In the genomic region with DNA sequence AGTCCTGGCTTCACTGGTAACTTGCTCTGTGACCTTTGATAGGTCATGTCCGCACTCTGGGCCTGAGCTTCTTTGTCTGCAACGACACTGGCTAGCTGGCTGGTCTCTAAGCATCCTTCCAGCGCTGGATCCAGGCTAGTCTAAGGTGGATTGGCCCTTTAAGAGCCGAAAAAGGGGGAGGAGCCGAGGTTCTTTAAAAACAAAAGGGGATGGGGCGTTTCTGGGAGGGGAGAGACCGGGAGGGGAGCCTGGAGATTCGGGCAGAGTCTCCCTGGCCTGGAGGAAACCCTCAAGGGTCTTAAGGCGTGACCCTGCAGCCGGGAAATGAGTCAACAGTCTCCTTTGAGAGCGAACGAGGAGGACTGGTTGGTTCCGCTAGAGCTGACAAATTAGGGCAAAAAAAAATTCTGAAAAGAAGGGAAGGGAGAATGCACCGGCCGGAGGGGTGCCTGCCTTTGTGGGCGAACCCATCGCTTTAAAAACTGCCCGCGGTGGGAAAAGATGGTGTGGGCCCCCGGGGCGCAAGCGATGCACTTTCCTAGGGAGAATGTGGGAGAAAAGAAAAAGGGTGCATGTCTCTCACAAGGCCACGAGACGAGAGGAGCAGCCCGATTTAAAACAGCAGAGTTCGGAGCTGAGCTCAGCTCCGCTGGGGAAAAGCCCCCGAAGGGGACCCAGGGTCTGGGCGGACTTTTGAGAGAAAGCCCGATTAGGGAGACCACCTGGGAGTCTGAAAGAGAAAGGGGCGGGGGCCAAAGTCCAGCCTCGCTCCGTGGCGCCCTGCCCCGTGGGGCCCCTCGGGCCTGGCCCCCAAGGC, we compare ENCODE assay signal across 8 cellular contexts. TPM values are rescaled to one million over a fixed set of nuclear protein-coding genes. Genes with fewer than 3 reads are reported as not detected.
DNase-seq lines count a peak whose midpoint lies in the region; ATAC-seq and TF ChIP-seq lines count a peak whose summit lies in the region.

No MANE protein-coding gene starts in this region.

- H4K5ac ChIP-seq in mesendoderm (ENCODE audit: low read length): no peak overlapping the region

- peak overlapping the region; percentile 91 for H3K56ac ChIP-seq in mesendoderm (ENCODE audit: low read length)

- peaks cover 9% of the 10 kb centered on the region; the same call in 1 of the 2 replicates for H4K20me1 ChIP-seq in HCT116 (ENCODE audit: insufficient read depth)

- TSS peak; percentile 80 for BruUV-seq in HCT116 (replicated peaks; lab: Mats Ljungman, UMichigan)

- CTCF ChIA-PET in CD4-positive, alpha-beta T cell (lab: Charles Lee): interaction anchor here (0.7 to 1.7 kb wide), 8 partner anchors 12 to 385 kb away, joined by 3 to 9 read pairs (median 4); no protein-coding TSS in a partner anchor
- CTCF ChIA-PET in HCT116 (lab: Charles Lee): interaction anchor here (0.6 to 2.7 kb wide), 6 partner anchors 11 to 178 kb away, joined by 3 to 20 read pairs (median 4); no protein-coding TSS in a partner anchor

- H3K36me3 ChIP-seq in HCT116 (ENCODE audit: control insufficient read depth in 1 of 2, insufficient read depth in 2 of 2, low read length in 2 of 2) (peaks cover 0 to 4% of the 10 kb centered on the region in 2 experiments; a peak in 1 of 4 replicates), mesendoderm (ENCODE audit: control insufficient read depth, insufficient read depth, low read length) (no peaks in the 10 kb centered on the region)

- peak overlapping the region; percentile 97 for H3K4me3 Mint-ChIP-seq in CD4-positive, alpha-beta T cell

- H3K79me2 ChIP-seq in HCT116 (ENCODE audit: insufficient read depth, low read length) (peaks cover 21% of the 10 kb centered on the region), mesendoderm (ENCODE audit: control insufficient read depth, insufficient read depth, low read length) (peaks cover 29% of the 10 kb centered on the region)

- H2AFZ ChIP-seq in HCT116 (ENCODE audit: low read depth, low read length, poor library complexity, severe bottlenecking): no peak overlapping the region

- TF ChIP-seq POLR2A in HCT116 (IDR thresholded peaks at IDR 0.05; ENCODE audit: borderline replicate concordance, extremely low read depth, insufficient read depth, insufficient read length): no peak

- H3K4ac ChIP-seq in mesendoderm (ENCODE audit: low read depth, low read length): peak overlapping the region; percentile 82

- no CpG with 5 or more reads among the region's 36 CpGs for WGBS in mesendoderm (ENCODE audit: extremely low coverage, insufficient coverage, low lambda C conversion rate)

- peaks cover 10% of the 10 kb centered on the region for H3K27me3 ChIP-seq in CD4-positive, alpha-beta T cell (ENCODE audit: control insufficient read depth, insufficient read depth, low read length)
- H3K27me3 ChIP-seq in HCT116 (ENCODE audit: insufficient read depth, low read length): no peaks in the 10 kb centered on the region
- no peaks in the 10 kb centered on the region for H3K27me3 ChIP-seq in mesendoderm (ENCODE audit: insufficient read depth, low read length, poor library complexity)

- no peaks in the 10 kb centered on the region for H3K9me3 Mint-ChIP-seq in CD4-positive, alpha-beta T cell

- DNase-seq in CD4-positive, alpha-beta T cell: peak in 6 of 10 experiments; percentile 9 to 28 (median 12)
- DNase-seq in HCT116 (ENCODE audit: low read depth, low spot score) (peak; percentile 38), NCI-H526 treated with DMSO at 0.1 percent for 48 hours (lab: John Stamatoyannopoulos, UW) (peak; percentile 73), epithelial cell of prostate (ENCODE audit: low read depth, low spot score) (no peak), mesendoderm (peak; percentile 97)
- DNase-seq in activated CD8-positive, alpha-beta memory T cell treated with anti-CD3 and anti-CD28 coated beads for 24 hours: peak; percentile 73
- peak; percentile 16 for DNase-seq in stimulated activated naive CD4-positive, alpha-beta T cell treated with Interleukin-2 at 50 U/mL for 16 hours (lab: John Stamatoyannopoulos, UW)

- H3K4me3 ChIP-seq in HCT116 (replicated peaks in 1 of 2; ENCODE audit: low read depth in 1 of 2, low read length in 2 of 2) (peak overlapping the region; percentile 78 to 88), mesendoderm (ENCODE audit: low read length) (peak overlapping the region; percentile 86)

- no peak for TF ChIP-seq CTCF in CD4-positive, alpha-beta T cell (IDR thresholded peaks at IDR 0.05)
- TF ChIP-seq CTCF in HCT116 (IDR thresholded peaks at IDR 0.05 in 2 of 3, conservative IDR thresholded peaks at IDR 0.05 in 1 of 3; ENCODE audit: borderline replicate concordance in 1 of 3, insufficient read depth in 1 of 3, low read depth in 2 of 3, low read length in 2 of 3): no peak

- peak overlapping the region; percentile 97 for H3K18ac ChIP-seq in mesendoderm (ENCODE audit: low read length)

- no peak overlapping the region for H3K23ac ChIP-seq in mesendoderm (ENCODE audit: low read length)

- H3K4me1 ChIP-seq in HCT116 (ENCODE audit: control insufficient read depth in 1 of 2, insufficient read depth in 2 of 2, low read length in 2 of 2) (peaks cover 14 to 29% of the 10 kb centered on the region in 2 experiments), mesendoderm (ENCODE audit: control insufficient read depth, low read depth, low read length) (peaks cover 10% of the 10 kb centered on the region)

- H3K9ac ChIP-seq in HCT116 (ENCODE audit: low read length): peak overlapping the region; percentile 72
- H3K9ac ChIP-seq in mesendoderm (ENCODE audit: low read length): peak overlapping the region; percentile 89

- H2AK5ac ChIP-seq in mesendoderm (ENCODE audit: low read length): no peak overlapping the region

- H3K9me2 ChIP-seq in HCT116 (ENCODE audit: insufficient read depth): no peaks in the 10 kb centered on the region

- H3K79me1 ChIP-seq in mesendoderm (ENCODE audit: low read length): peaks cover 2% of the 10 kb centered on the region

- H3K27ac ChIP-seq in CD4-positive, alpha-beta T cell (ENCODE audit: low read depth, low read length): no peak overlapping the region
- H3K27ac ChIP-seq in HCT116 (ENCODE audit: low read depth, low read length) (peak overlapping the region; percentile 90), epithelial cell of prostate (peak overlapping the region; percentile 12), mesendoderm (ENCODE audit: low read depth, low read length) (peak overlapping the region; percentile 93)

- H4K8ac ChIP-seq in mesendoderm (ENCODE audit: low read depth, low read length): peak overlapping the region; percentile 41

- peak overlapping the region; percentile 69 for H2BK120ac ChIP-seq in mesendoderm (ENCODE audit: low read depth, low read length)

- RAD21 ChIA-PET in HCT116 (lab: Charles Lee; ENCODE audit: low non-redundant PET in 1 of 2, low total read pairs in 2 of 2, uncharacterized antibody in 2 of 2, unreplicated experiment in 2 of 2): interaction anchor here in 1 of 2 experiments (0.6 to 0.8 kb wide), 2 partner anchors 75 to 104 kb away, joined by 3 read pairs; no protein-coding TSS in a partner anchor

- H3K4me2 ChIP-seq in HCT116 (ENCODE audit: low read length) (peak overlapping the region; percentile 97), mesendoderm (ENCODE audit: low read length) (peak overlapping the region; percentile 67)

- peaks cover 5% of the 10 kb centered on the region for H3K27me3 Mint-ChIP-seq in CD4-positive, alpha-beta T cell

- H3K36me3 Mint-ChIP-seq in CD4-positive, alpha-beta T cell (ENCODE audit: low read depth): peaks cover 7% of the 10 kb centered on the region

- peak overlapping the region; percentile 16 for H3K27ac Mint-ChIP-seq in CD4-positive, alpha-beta T cell

- no peak overlapping the region for H2BK5ac ChIP-seq in mesendoderm (ENCODE audit: low read length)

- no peak overlapping the region for H2BK15ac ChIP-seq in mesendoderm (replicated peaks; ENCODE audit: low read depth)

- ATAC-seq in CD4-positive, alpha-beta T cell (ENCODE audit: poor library complexity): peak; percentile 30
- ATAC-seq in HCT116 (peak; percentile 44), GM19023 (IDR thresholded peaks at IDR 0.05; ENCODE audit: unreplicated experiment) (no peak)

- intact Hi-C loops in CD4-positive, alpha-beta T cell (cut with DNase I, micrococcal nuclease): loop anchor here in 1 of 2 experiments (1.0 to 10.0 kb wide), 5 partner anchors 47 to 381 kb away; no protein-coding TSS in a partner anchor
- intact Hi-C loops in HCT116 (cut with micrococcal nuclease): loop anchor here (2.0 to 5.0 kb wide), 3 partner anchors 69 to 380 kb away; no protein-coding TSS in a partner anchor

- H3K4me1 Mint-ChIP-seq in CD4-positive, alpha-beta T cell (ENCODE audit: low read depth): peaks cover 13% of the 10 kb centered on the region

- POLR2A ChIA-PET in CD4-positive, alpha-beta T cell (lab: Charles Lee): interaction anchor here (0.7 to 1.6 kb wide), 4 partner anchors 16 to 1742 kb away, joined by 3 to 4 read pairs (median 4); partner anchors contain the start of genes RTN3 and STIP1
- POLR2A ChIA-PET in HCT116 (lab: Charles Lee): no interaction called here

- no peak for TF ChIP-seq RAD21 in HCT116 (IDR thresholded peaks at IDR 0.05; ENCODE audit: low read depth)

- no peaks in the 10 kb centered on the region for H3K9me3 ChIP-seq in CD4-positive, alpha-beta T cell (ENCODE audit: control insufficient read depth, low read length)
- no peaks in the 10 kb centered on the region for H3K9me3 ChIP-seq in HCT116 (ENCODE audit: control insufficient read depth in 1 of 2, insufficient read depth in 1 of 2, low read depth in 1 of 2, low read length in 2 of 2)

TF ChIP-seq in HCT116, 20 proteins besides CTCF, POLR2A, EP300 and RAD21:
- TF ChIP-seq SRF (IDR thresholded peaks at IDR 0.05; ENCODE audit: low read depth) (no peak), SP1 (IDR thresholded peaks at IDR 0.05; ENCODE audit: low read depth) (peak; percentile 31; the same call in 1 of the 2 replicates), JUND (IDR thresholded peaks at IDR 0.05) (no peak)
- TF ChIP-seq, protein P1, sequence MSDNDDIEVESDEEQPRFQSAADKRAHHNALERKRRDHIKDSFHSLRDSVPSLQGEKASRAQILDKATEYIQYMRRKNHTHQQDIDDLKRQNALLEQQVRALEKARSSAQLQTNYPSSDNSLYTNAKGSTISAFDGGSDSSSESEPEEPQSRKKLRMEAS (IDR thresholded peaks at IDR 0.05): 0 out of 2 replicates have a peak, but pooled peaks have one; percentile 20
TF ChIP-seq in HCT116: peak in this region for 2.

RNA-seq across cellular contexts. Expression of gene ZFTA, which starts 1.0 kb away (rescaled TPM):
- total RNA-seq in CD4-positive, alpha-beta T cell: 1 to 10 TPM in 1 of 2 experiments, under 1 TPM in 1; 0.95 to 1.0 TPM
- 14.7 TPM for total RNA-seq in HCT116 (2021; ENCODE audit: unreplicated experiment)
- polyA plus RNA-seq in HCT116 (2012): 6.3 and 7.2 TPM in 2 replicates
- 12.0 TPM for polyA plus RNA-seq in mesendoderm (2013, experiment 1 of 2)
- 12.9 TPM for polyA plus RNA-seq in mesendoderm (2013, experiment 2 of 2)

RNA-seq across cellular contexts. Expression of gene SPINDOC, which starts 45.6 kb away (rescaled TPM):
- 1 to 10 TPM; 4.0 to 4.8 TPM for total RNA-seq in CD4-positive, alpha-beta T cell
- total RNA-seq in HCT116 (2021; ENCODE audit: unreplicated experiment): 50.9 TPM
- 46.0 and 47.4 TPM in 2 replicates for polyA plus RNA-seq in HCT116 (2012)
- 63.0 TPM for polyA plus RNA-seq in mesendoderm (2013, experiment 1 of 2)
- polyA plus RNA-seq in mesendoderm (2013, experiment 2 of 2): 65.1 TPM
